In genomic region chr5:123089971-123090640, GRCh38 we compare ENCODE assay signal across 8 cellular contexts. TPM values are rescaled to one million over a fixed set of nuclear protein-coding genes. Genes with fewer than 3 reads are reported as not detected.
A peak's percentile ranks its signal among the peaks of the same experiment; 100 is the strongest.
DNase-seq lines count a peak whose midpoint lies in the region; ATAC-seq and TF ChIP-seq lines count a peak whose summit lies in the region.

No MANE protein-coding gene starts in this region.

- H3K27me3 ChIP-seq in PC-3 (ENCODE audit: low read length) (peaks cover 86% of the 10 kb centered on the region), psoas muscle (ENCODE audit: insufficient read depth in 3 of 3, low read length in 2 of 3) (peaks cover 0 to 98% (median 57%) of the 10 kb centered on the region in 3 donors)

- 1 to 2% (median 1%) methylated on average over 49 to 83 of the region's 83 CpGs for WGBS in psoas muscle, 3 donors

- POLR2A ChIA-PET in PC-3 (lab: Charles Lee; ENCODE audit: unreplicated experiment): no interaction called here

- H3K9me3 ChIP-seq in PC-3 (ENCODE audit: low read length) (no peaks in the 10 kb centered on the region), psoas muscle (no peaks in the 10 kb centered on the region)

- no TSS peak for BruUV-seq in PC-3 (replicated peaks; lab: Mats Ljungman, UMichigan)

- H3K36me3 ChIP-seq in PC-3 (ENCODE audit: low read depth, low read length): no peaks in the 10 kb centered on the region
- H3K36me3 ChIP-seq in psoas muscle (ENCODE audit: insufficient read depth in 1 of 2, low read depth in 1 of 2): no peaks in the 10 kb centered on the region

- H3K4me1 ChIP-seq in PC-3 (ENCODE audit: insufficient read depth, low read length) (no peaks in the 10 kb centered on the region), psoas muscle (peaks cover 15% of the 10 kb centered on the region)

- TF ChIP-seq CTCF in PC-3 (conservative IDR thresholded peaks at IDR 0.05; ENCODE audit: low read depth, low read length) (no peak), foreskin fibroblast (IDR thresholded peaks at IDR 0.05; ENCODE audit: low read depth, low read length) (no peak), psoas muscle (IDR thresholded peaks at IDR 0.05) (no peak)

- intact Hi-C loops in PC-3 (cut with micrococcal nuclease) (no loop called here), psoas muscle (cut with DNase I) (loop anchor here in 1 of 2 donors (10.0 kb wide), 1 partner anchor 245 kb away; the partner anchor contains the start of gene SNX24)

- ATAC-seq in PC-3: peak; percentile 58
- peak; percentile 21 to 45 (median 34) for ATAC-seq in psoas muscle
- no peak for ATAC-seq in HG02642 (IDR thresholded peaks at IDR 0.05; ENCODE audit: poor library complexity, unreplicated experiment)
- ATAC-seq in GM21423 (IDR thresholded peaks at IDR 0.05; ENCODE audit: unreplicated experiment): no peak

- no peaks in the 10 kb centered on the region for H4K20me1 ChIP-seq in PC-3 (ENCODE audit: low read length)

- H3K9me2 ChIP-seq in PC-3 (replicated peaks; ENCODE audit: low read length): no peaks in the 10 kb centered on the region

- peak overlapping the region; percentile 22; the same call in 1 of the 2 replicates for H3K4me2 ChIP-seq in PC-3 (ENCODE audit: low read length)

- CTCF ChIA-PET in PC-3 (lab: Charles Lee): no interaction called here

- no peaks in the 10 kb centered on the region for H3F3A ChIP-seq in PC-3 (ENCODE audit: low read length, unreplicated experiment)

- H3K4me3 ChIP-seq in PC-3 (ENCODE audit: low read length) (peak overlapping the region; percentile 21), foreskin fibroblast (ENCODE audit: low read depth in 1 of 2, low read length in 2 of 2) (peak overlapping the region; percentile 67 to 75), psoas muscle (peak overlapping the region; percentile 71)

- H2AFZ ChIP-seq in PC-3 (ENCODE audit: low read length): no peak overlapping the region

- H3K27ac ChIP-seq in PC-3 (ENCODE audit: low read length) (no peak overlapping the region), psoas muscle (no peak overlapping the region)

- no peak overlapping the region for H3K9ac ChIP-seq in PC-3 (ENCODE audit: low read length)

- no peaks in the 10 kb centered on the region for H3K79me2 ChIP-seq in PC-3 (ENCODE audit: low read length)

- DNase-seq in SIG-M5 treated with dmso at 0.1 percent for 504 hours (lab: John Stamatoyannopoulos, UW; ENCODE audit: unreplicated experiment): peak; percentile 36
- DNase-seq in SIG-M5 (lab: John Stamatoyannopoulos, UW): no peak
- DNase-seq in PC-3: no peak
- peak in 1 of 2 donors; percentile 61 for DNase-seq in foreskin fibroblast
- DNase-seq in psoas muscle: peak in 1 of 2 donors; percentile 39
- no peak for DNase-seq in cerebellum (ENCODE audit: low spot score)

RNA-seq across cellular contexts. Expression of gene PRDM6, which starts 1.1 kb away (rescaled TPM):
- total RNA-seq in PC-3 (2014; rRNA removed): not detected in 2 replicates
- total RNA-seq in psoas muscle: under 1 TPM in 3 of 4 donors, not detected in 1; 0.06 to 0.83 (median 0.56) TPM
- under 1 TPM; 0.03 to 0.13 (median 0.09) TPM for polyA plus RNA-seq in psoas muscle
- 0.64 TPM for total RNA-seq in cerebellum

RNA-seq across cellular contexts. Expression of gene PPIC, which starts 53.6 kb away (rescaled TPM):
- total RNA-seq in PC-3 (2014; rRNA removed) (8.8 and 14.6 TPM in 2 replicates), psoas muscle (10 to 100 TPM; 13.7 to 27.4 (median 16.5) TPM), cerebellum (4.7 TPM)
- polyA plus RNA-seq in psoas muscle: 10 to 100 TPM; 23.7 to 36.5 (median 25.0) TPM

Comparison
In these comparisons a context has a peak if more than half of its experiments do, and no peak if none do; other contexts are left out.
1. ATAC-seq: peak in PC-3 (single experiment) and psoas muscle (4 of 4); none in HG02642 (single experiment) and GM21423 (single experiment).
2. H3K4me3 ChIP-seq: peak in every context shown above with its lines; median percentile 71 in foreskin fibroblast; 71 in psoas muscle; 21 in PC-3.